ENCODE assay signal across 17 cellular contexts in the genomic region with DNA sequence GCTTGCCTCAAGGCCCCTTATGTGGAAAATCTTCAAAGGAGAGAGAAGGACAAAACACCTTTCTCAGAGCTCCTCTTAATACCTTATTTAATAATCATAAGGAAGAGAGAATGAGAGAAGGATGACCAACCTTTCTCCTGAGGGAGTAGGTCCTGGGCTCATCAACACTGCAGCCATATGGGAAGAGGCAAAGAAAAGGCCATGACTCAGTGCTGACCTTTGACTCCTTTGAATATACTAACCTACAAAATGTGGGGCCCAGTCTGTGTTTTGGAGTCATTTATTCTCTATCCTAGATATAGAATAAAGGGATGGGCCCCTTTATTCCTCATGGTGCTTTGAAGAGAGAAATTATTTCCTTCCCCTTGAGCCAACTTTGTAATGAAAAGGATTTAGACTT. TPM values are rescaled to one million over a fixed set of nuclear protein-coding genes. Genes with fewer than 3 reads are reported as not detected.
DNase-seq lines count a peak whose midpoint lies in the region; ATAC-seq, FAIRE-seq and TF ChIP-seq lines count a peak whose summit lies in the region.
"Had no signal": no experiment of that assay in that cellular context is flagged by ENCODE, and none has a peak within 500 bp of the region (broad histone marks: within the 10 kb centered on the region; RNA-seq: fewer than 3 reads in every experiment).

No MANE protein-coding gene starts in this region.

- H3K9me3 ChIP-seq in HepG2 (ENCODE audit: low read length) = no peaks in the 10 kb centered on the region
- H3K9me3 ChIP-seq in right lobe of liver = no peaks in the 10 kb centered on the region
- no peaks in the 10 kb centered on the region for H3K9me3 ChIP-seq in K562 (replicated peaks; ENCODE audit: control insufficient read depth, insufficient read depth, low read depth, low read length)
- no peaks in the 10 kb centered on the region for H3K9me3 ChIP-seq in hepatocyte (ENCODE audit: low read depth)
- H3K9me3 ChIP-seq: colonic mucosa had no signal

- H3K27me3 ChIP-seq in HepG2 (ENCODE audit: control insufficient read depth in 1 of 2, insufficient read depth in 2 of 2, low read length in 2 of 2) (no peaks in the 10 kb centered on the region; a peak in 1 of 5 replicates), right lobe of liver (no peaks in the 10 kb centered on the region), K562 (ENCODE audit: control insufficient read depth in 2 of 2, insufficient read depth in 2 of 2, low read length in 2 of 2) (no peaks in the 10 kb centered on the region), hepatocyte (no peaks in the 10 kb centered on the region)
- H3K27me3 ChIP-seq: colonic mucosa had no signal

- BruUV-seq in HepG2 (replicated peaks; lab: Mats Ljungman, UMichigan) = no TSS peak
- BruUV-seq in K562 (replicated peaks; lab: Mats Ljungman, UMichigan) = no TSS peak

- CTCF ChIA-PET in HepG2 (lab: Yijun Ruan, JAX; ENCODE audit: low intra/inter-chr PET ratio, low total read pairs) (no interaction called here), K562 (lab: Yijun Ruan, JAX; ENCODE audit: low intra/inter-chr PET ratio) (no interaction called here)

- TF ChIP-seq CTCF in HepG2 (CRISPR knock-in tag; IDR thresholded peaks at IDR 0.05) = no peak
- no peak for TF ChIP-seq CTCF in right lobe of liver (IDR thresholded peaks at IDR 0.05)
- no peak for TF ChIP-seq CTCF in K562 (IDR thresholded peaks at IDR 0.05 in 2 of 3, conservative IDR thresholded peaks at IDR 0.05 in 1 of 3; ENCODE audit: insufficient read depth in 2 of 3, low read depth in 1 of 3, low read length in 3 of 3)
- TF ChIP-seq CTCF in hepatocyte (IDR thresholded peaks at IDR 0.05; ENCODE audit: poor library complexity) = no peak

- H3K9me2 ChIP-seq in hepatocyte (replicated peaks; ENCODE audit: insufficient read depth) = no peaks in the 10 kb centered on the region

- intact Hi-C loops in HepG2 (cut with micrococcal nuclease; ENCODE audit: unreplicated experiment) (no loop called here), right lobe of liver (cut with DNase I) (no loop called here), K562 (cut with micrococcal nuclease) (no loop called here)

- TF ChIP-seq EP300 in HepG2 (IDR thresholded peaks at IDR 0.05; ENCODE audit: low read depth in 2 of 2, low read length in 2 of 2) = no peak
- no peak for TF ChIP-seq EP300 in HepG2 (CRISPR knock-in tag; IDR thresholded peaks at IDR 0.05; ENCODE audit: borderline replicate concordance)
- TF ChIP-seq EP300 in K562 (IDR thresholded peaks at IDR 0.05; ENCODE audit: low read length) = no peak

- H4K20me1 ChIP-seq in HepG2 (ENCODE audit: insufficient read depth, low read length) = no peaks in the 10 kb centered on the region
- no peaks in the 10 kb centered on the region for H4K20me1 ChIP-seq in K562 (replicated peaks; ENCODE audit: control insufficient read depth, insufficient read depth, low read length)
- H4K20me1 ChIP-seq in hepatocyte (ENCODE audit: insufficient read depth, poor library complexity, severe bottlenecking) = peaks cover 8% of the 10 kb centered on the region

- H3K4me2 ChIP-seq in HepG2 (ENCODE audit: low read depth, low read length) (no peak overlapping the region), K562 (ENCODE audit: insufficient read depth, low read length) (no peak overlapping the region), hepatocyte (no peak overlapping the region)

- H3K36me3 ChIP-seq in HepG2 (replicated peaks in 1 of 2; ENCODE audit: control insufficient read depth in 1 of 2, insufficient read depth in 2 of 2, low read length in 2 of 2) (0 out of 5 replicates have a peak, but pooled peaks cover 0 to 5% of the 10 kb centered on the region in 2 experiments), right lobe of liver (no peaks in the 10 kb centered on the region), K562 (ENCODE audit: control insufficient read depth, insufficient read depth, low read length) (no peaks in the 10 kb centered on the region), hepatocyte (replicated peaks; ENCODE audit: insufficient read depth, low read depth) (no peaks in the 10 kb centered on the region)
- H3K36me3 ChIP-seq: colonic mucosa had no signal

- H3K79me2 ChIP-seq in HepG2 (ENCODE audit: insufficient read depth, low read length) = no peaks in the 10 kb centered on the region
- H3K79me2 ChIP-seq in K562 (ENCODE audit: control insufficient read depth, insufficient read depth, low read length) = no peaks in the 10 kb centered on the region
- peaks cover 61% of the 10 kb centered on the region for H3K79me2 ChIP-seq in hepatocyte

- H3K9me1 ChIP-seq in K562 (ENCODE audit: control insufficient read depth, insufficient read depth, low read length) = no peaks in the 10 kb centered on the region

- peaks cover 13% of the 10 kb centered on the region for H3K4me1 ChIP-seq in HepG2 (ENCODE audit: insufficient read depth, low read length)
- no peaks in the 10 kb centered on the region for H3K4me1 ChIP-seq in right lobe of liver
- peaks cover 0 to 5% of the 10 kb centered on the region in 2 experiments; a peak in 2 of 5 replicates for H3K4me1 ChIP-seq in K562 (replicated peaks in 1 of 2; ENCODE audit: control insufficient read depth in 2 of 2, insufficient read depth in 2 of 2, low read length in 2 of 2)
- peaks cover 4% of the 10 kb centered on the region for H3K4me1 ChIP-seq in hepatocyte (ENCODE audit: insufficient read depth)
- H3K4me1 ChIP-seq: colonic mucosa had no signal

- no peak for ATAC-seq in HepG2
- ATAC-seq in right lobe of liver = no peak
- peak; percentile 75 for ATAC-seq in K562
- ATAC-seq in GM19351 (IDR thresholded peaks at IDR 0.05; ENCODE audit: unreplicated experiment) = no peak
- ATAC-seq: natural killer cell had no signal

- TF ChIP-seq RAD21 in HepG2 (CRISPR knock-in tag; IDR thresholded peaks at IDR 0.05) (no peak), K562 (CRISPR knock-in tag; conservative IDR thresholded peaks at IDR 0.05 in 1 of 2, IDR thresholded peaks at IDR 0.05 in 1 of 2) (no peak)

- TF ChIP-seq POLR2A in HepG2 (IDR thresholded peaks at IDR 0.05; ENCODE audit: insufficient read depth in 1 of 2, low read depth in 2 of 2, low read length in 2 of 2) (no peak), right lobe of liver (IDR thresholded peaks at IDR 0.05) (no peak), K562 (conservative IDR thresholded peaks at IDR 0.05) (no peak), H54 (IDR thresholded peaks at IDR 0.05; ENCODE audit: low read depth, low read length) (no peak)

- no peak overlapping the region for H3K27ac ChIP-seq in HepG2 (ENCODE audit: extremely low read length, insufficient read depth, low read length)
- H3K27ac ChIP-seq in right lobe of liver = no peak overlapping the region
- H3K27ac ChIP-seq in K562 (ENCODE audit: extremely low read depth, low read depth, low read length) = no peak overlapping the region
- no peak overlapping the region for H3K27ac ChIP-seq in hepatocyte
- H3K27ac ChIP-seq: C4-2B, colonic mucosa, VCaP had no signal

- DNase-seq in HepG2 (ENCODE audit: low spot score) (peak; percentile 5), right lobe of liver (no peak), K562 (ENCODE audit: extremely low read depth in 1 of 4, low spot score in 3 of 4) (peak in 2 of 4 experiments; percentile 38 to 67), iris pigment epithelial cell (ENCODE audit: low read depth) (peak; percentile 24), hepatocyte (ENCODE audit: low spot score) (no peak), H54 (ENCODE audit: insufficient read length, low spot score) (no peak), iPS-NIHi7 (ENCODE audit: extremely low spot score) (no peak)
- DNase-seq: ACHN, colonic mucosa, natural killer cell, NCI-H2029 treated with DMSO at 0.1 percent for 48 hours, NCI-H510A treated with DMSO at 0.1 percent for 48 hours, SIG-M5 had no signal

- H2AFZ ChIP-seq in HepG2 (ENCODE audit: low read length) (no peak overlapping the region), K562 (ENCODE audit: low read depth, low read length) (peak overlapping the region; percentile 9; the same call in 1 of the 2 replicates), hepatocyte (no peak overlapping the region)

- in situ Hi-C loops in HepG2 (cut with HindIII; ENCODE audit: extremely low pct_ligation_motif_present, low pct_unique_long_range_greater_than_20kb) = no loop called here
- in situ Hi-C loops in K562 (cut with MboI) = no loop called here

- H3K4me3 ChIP-seq in HepG2 (replicated peaks in 1 of 3; ENCODE audit: insufficient read depth in 1 of 3, low read depth in 2 of 3, low read length in 3 of 3) = no peak overlapping the region
- H3K4me3 ChIP-seq in right lobe of liver = no peak overlapping the region
- no peak overlapping the region for H3K4me3 ChIP-seq in K562
- no peak overlapping the region for H3K4me3 ChIP-seq in hepatocyte
- H3K4me3 ChIP-seq: colonic mucosa had no signal

- FAIRE-seq in HepG2 (lab: Jason Lieb, UNC) = no peak
- peak; percentile 19 for FAIRE-seq in K562 (lab: Jason Lieb, UNC)
- FAIRE-seq in H54 (lab: Jason Lieb, UNC) = no peak
- FAIRE-seq: GM12891 had no signal

- POLR2A ChIA-PET in HepG2 (lab: Yijun Ruan, JAX) (no interaction called here), K562 (lab: Yijun Ruan, JAX) (interaction anchor here (1.1 to 2.4 kb wide), 2 partner anchors 12 to 120 kb away, joined by 3 to 6 read pairs; no protein-coding TSS in a partner anchor)

- H3K9ac ChIP-seq in HepG2 (ENCODE audit: insufficient read depth, low read depth, low read length) = no peak overlapping the region
- no peak overlapping the region for H3K9ac ChIP-seq in K562 (ENCODE audit: insufficient read depth in 1 of 2, low read depth in 2 of 2, low read length in 2 of 2)

RNA-seq across cellular contexts. Expression of gene CAMSAP2, which starts 38.3 kb away (rescaled TPM):
- total RNA-seq in HepG2 (2016; rRNA removed; fragmentation: Illumina TruSeq; extraction: Trizol) (8.2 and 10.3 TPM in 2 replicates), right lobe of liver (10 to 100 TPM in 1 of 6 experiments, 1 to 10 TPM in 5; 4.0 to 12.5 (median 8.0) TPM), K562 (2014; rRNA removed) (2.7 and 2.9 TPM in 2 replicates), K562 (2014; rRNA removed; fragmentation: Illumina TruSeq; extraction: Trizol) (5.8 and 6.9 TPM in 2 replicates), K562 (2015; rRNA removed; fragmentation: Illumina TruSeq; extraction: Trizol) (7.4 and 7.5 TPM in 2 replicates), K562 (2021) (5.2 and 5.3 TPM in 2 replicates), hepatocyte (28.9 and 32.9 TPM in 2 replicates)
- 0.91 and 0.97 TPM in 2 replicates for total RNA-seq in HepG2 (2016; cell fraction: cytosol; rRNA removed; fragmentation: Illumina TruSeq; extraction: Trizol; ENCODE audit: low read depth)
- total RNA-seq in HepG2 (2016; cell fraction: insoluble cytoplasmic fraction; rRNA removed; fragmentation: Illumina TruSeq; extraction: Trizol) = 7.7 and 11.2 TPM in 2 replicates
- 2.8 and 2.9 TPM in 2 replicates for total RNA-seq in HepG2 (2016; cell fraction: membrane; rRNA removed; fragmentation: Illumina TruSeq; extraction: Trizol)
- total RNA-seq in HepG2 (2016; cell fraction: nucleus; rRNA removed; fragmentation: Illumina TruSeq; extraction: Trizol) = 10.7 and 14.3 TPM in 2 replicates
- polyA plus RNA-seq in HepG2 (2011; rRNA removed) (2.7 and 3.4 TPM in 2 replicates), K562 (2011; rRNA removed) (2.7 and 3.3 TPM in 2 replicates), K562 (2014; fragmentation: Illumina TruSeq; extraction: Trizol) (4.8 and 5.9 TPM in 2 replicates), K562 (2014; fragmentation: Nextera tagmentation; extraction: Ambion mirVana) (1 to 10 TPM; 1.4 to 1.7 TPM), K562 (2014; rRNA removed) (2.5 and 3.3 TPM in 2 replicates), hepatocyte (9.3 and 12.5 TPM in 2 replicates)
- polyA plus RNA-seq in HepG2 (2011; cell fraction: cytosol; rRNA removed) = 0.85 and 1.5 TPM in 2 replicates
- polyA plus RNA-seq in HepG2 (2011; cell fraction: nucleus; rRNA removed) = 2.2 and 2.6 TPM in 2 replicates
- 5.3 and 5.9 TPM in 2 replicates for polyA plus RNA-seq in HepG2 (2012)
- 0.19 and 0.25 TPM in 2 replicates for polyA plus RNA-seq in HepG2 (2016; cell fraction: cytosol; fragmentation: Illumina TruSeq; extraction: Trizol; ENCODE audit: low read depth)
- polyA plus RNA-seq in HepG2 (2016; cell fraction: insoluble cytoplasmic fraction; fragmentation: Illumina TruSeq; extraction: Trizol; ENCODE audit: low read depth) = 6.9 and 7.4 TPM in 2 replicates
- 0.78 and 0.97 TPM in 2 replicates for polyA plus RNA-seq in HepG2 (2016; cell fraction: membrane; fragmentation: Illumina TruSeq; extraction: Trizol; ENCODE audit: low read depth)
- 12.4 and 12.5 TPM in 2 replicates for polyA plus RNA-seq in HepG2 (2016; cell fraction: nucleus; fragmentation: Illumina TruSeq; extraction: Trizol; ENCODE audit: insufficient read depth, low read depth)
- polyA minus RNA-seq in HepG2 (2011; rRNA and poly(A)+ RNA removed; ENCODE audit: low replicate concordance) = 2.5 and 25.6 TPM in 2 replicates
- 4.4 and 5.6 TPM in 2 replicates for polyA minus RNA-seq in HepG2 (2011; cell fraction: cytosol; rRNA and poly(A)+ RNA removed)
- polyA minus RNA-seq in HepG2 (2011; cell fraction: nucleus; rRNA and poly(A)+ RNA removed) = 12.2 and 18.8 TPM in 2 replicates
- total RNA-seq in K562 (2011; cell fraction: chromatin; rRNA removed; ENCODE audit: low replicate concordance) = 2.9 and 9.1 TPM in 2 replicates
- 0.83 and 1.1 TPM in 2 replicates for total RNA-seq in K562 (2011; cell fraction: nucleolus; rRNA removed)
- total RNA-seq in K562 (2011; cell fraction: nucleoplasm; rRNA removed) = 1.8 TPM in 2 replicates
- 0.37 and 1.0 TPM in 2 replicates for polyA plus RNA-seq in K562 (2011; cell fraction: cytosol; rRNA removed)
- polyA plus RNA-seq in K562 (2011; cell fraction: nucleus; rRNA removed) = 2.1 and 3.5 TPM in 2 replicates
- 3.5 and 3.7 TPM in 2 replicates for polyA plus RNA-seq in K562 (2012)
- polyA minus RNA-seq in K562 (2011; rRNA and poly(A)+ RNA removed) = 7.5 and 10.8 TPM in 2 replicates
- 3.2 and 4.0 TPM in 2 replicates for polyA minus RNA-seq in K562 (2011; cell fraction: cytosol; rRNA and poly(A)+ RNA removed)
- 2.8 and 4.9 TPM in 2 replicates for polyA minus RNA-seq in K562 (2011; cell fraction: nucleus; rRNA and poly(A)+ RNA removed)

Comparison
In these comparisons a context has a peak if more than half of its experiments do, and no peak if none do; other contexts are left out.
1. DNase-seq: peak in HepG2 (single experiment) and iris pigment epithelial cell (single experiment); none in right lobe of liver (0 of 3), hepatocyte (single experiment), H54 (single experiment) and iPS-NIHi7 (single experiment).
2. Of the 241 proteins assayed by ChIP-seq in both HepG2 and K562: peak only in HepG2: none; only in K562: FOSL1, JUND and PRDM10; in both: none; in neither: 235; mixed calls (peak in some experiments, not most) for 3.